In the genomic region with DNA sequence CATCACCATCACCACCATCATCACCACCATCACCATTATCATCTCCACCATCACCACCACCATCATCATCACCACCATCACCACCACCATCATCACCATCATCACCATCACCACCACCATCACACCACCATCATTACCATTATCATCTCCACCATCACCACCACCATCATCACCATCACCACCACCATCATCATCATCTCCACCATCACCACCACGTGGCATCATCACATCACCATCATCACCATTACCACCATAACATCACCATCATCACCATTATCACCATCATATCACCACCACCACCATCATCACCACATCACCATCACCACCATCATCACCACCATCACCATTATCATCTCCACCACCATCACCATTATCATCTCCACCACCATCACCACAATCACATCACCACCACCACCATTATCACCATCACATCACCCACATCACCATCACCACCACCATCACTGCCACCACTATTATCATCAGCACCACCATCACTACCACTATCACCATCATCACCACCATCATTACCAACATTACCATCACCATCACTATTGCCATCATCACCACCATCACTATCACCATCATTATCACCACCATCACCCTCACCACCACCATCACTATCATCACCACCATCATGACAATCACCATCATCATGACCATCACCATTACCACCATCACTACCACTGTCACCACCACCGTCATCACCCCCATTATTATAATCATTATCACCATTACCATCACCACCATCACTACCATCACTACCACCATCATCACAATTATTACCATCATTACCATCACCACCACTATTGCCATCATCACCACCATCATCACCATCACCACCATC, we compare ENCODE assay signal across 23 cellular contexts.
DNase-seq lines count a peak whose midpoint lies in the region; FAIRE-seq and TF ChIP-seq lines count a peak whose summit lies in the region.
"Had no signal": no experiment of that assay in that cellular context is flagged by ENCODE, and none has a peak within 500 bp of the region (broad histone marks: within the 10 kb centered on the region; RNA-seq: fewer than 3 reads in every experiment).

No MANE protein-coding gene starts in this region.

- TF ChIP-seq RAD21 in H1 (IDR thresholded peaks at IDR 0.05 in 1 of 2, conservative IDR thresholded peaks at IDR 0.05 in 1 of 2; ENCODE audit: low read depth in 2 of 2, low read length in 2 of 2): no peak

- peak overlapping the region; percentile 27 for H4K8ac ChIP-seq in H9 (replicated peaks; ENCODE audit: insufficient read length, low read depth, low read length)
- H4K8ac ChIP-seq in H1 (ENCODE audit: extremely low read depth, insufficient read depth, low read length): no peak overlapping the region
- no peak overlapping the region for H4K8ac ChIP-seq in trophoblast cell (ENCODE audit: low read depth, low read length)

- H3K9me3 ChIP-seq in H9 (ENCODE audit: control insufficient read depth, low read depth, low read length) (no peaks in the 10 kb centered on the region), H1 (ENCODE audit: insufficient read depth in 2 of 2, low read depth in 1 of 2, low read length in 1 of 2) (no peaks in the 10 kb centered on the region), trophoblast cell (ENCODE audit: insufficient read depth, low read depth, low read length) (peaks cover 10% of the 10 kb centered on the region)
- H3K9me3 ChIP-seq: BE2C, HAP-1 had no signal

- H2BK20ac ChIP-seq in H9 (ENCODE audit: low read depth, low read length, poor library complexity, severe bottlenecking) (no peak overlapping the region), H1 (ENCODE audit: low read length) (no peak overlapping the region)

- no peak for TF ChIP-seq EP300 in H1 (IDR thresholded peaks at IDR 0.05; ENCODE audit: borderline replicate concordance in 1 of 2, low read depth in 2 of 2, low read length in 2 of 2)

- no peak overlapping the region for H3K56ac ChIP-seq in H9 (ENCODE audit: insufficient read length, low read depth, low read length)
- peak overlapping the region; percentile 92 for H3K56ac ChIP-seq in H1 (replicated peaks; ENCODE audit: insufficient read length, low read depth, low read length)

- POLR2A ChIA-PET in H1 (lab: Charles Lee; ENCODE audit: partially characterized antibody): no interaction called here

- H2BK120ac ChIP-seq in H9 (ENCODE audit: low read depth, low read length, poor library complexity, severe bottlenecking) (no peak overlapping the region), H1 (replicated peaks; ENCODE audit: low read depth, low read length) (no peak overlapping the region), trophoblast cell (ENCODE audit: insufficient read depth, low read length, poor library complexity) (no peak overlapping the region)

- H3K23ac ChIP-seq in H9 (ENCODE audit: insufficient read length, low read depth, low read length) (no peak overlapping the region), H1 (ENCODE audit: insufficient read length) (no peak overlapping the region), trophoblast cell (ENCODE audit: low read length) (no peak overlapping the region)

- H3K79me1 ChIP-seq in H9 (ENCODE audit: insufficient read depth, low read depth, low read length, poor library complexity, severe bottlenecking) (no peaks in the 10 kb centered on the region), H1 (ENCODE audit: low read depth, low read length) (no peaks in the 10 kb centered on the region), trophoblast cell (ENCODE audit: low read length) (no peaks in the 10 kb centered on the region)

- H3K4ac ChIP-seq in H9 (ENCODE audit: low read depth, low read length) (no peak overlapping the region), H1 (replicated peaks; ENCODE audit: insufficient read length, low read depth, low read length) (no peak overlapping the region), trophoblast cell (ENCODE audit: low read depth, low read length) (no peak overlapping the region)

- H3K18ac ChIP-seq in H9 (ENCODE audit: insufficient read length, low read depth, low read length) (no peak overlapping the region), H1 (ENCODE audit: extremely low read depth, low read length) (no peak overlapping the region), trophoblast cell (ENCODE audit: low read length) (no peak overlapping the region)

- no peak overlapping the region for H4K12ac ChIP-seq in trophoblast cell (ENCODE audit: low read depth, low read length)

- TF ChIP-seq POLR2A in H1 (IDR thresholded peaks at IDR 0.05; ENCODE audit: control extremely low read depth in 1 of 2, low read depth in 2 of 2, low read length in 2 of 2): no peak

- H4K20me1 ChIP-seq in H9 (ENCODE audit: control insufficient read depth, insufficient read depth, insufficient read length) (no peaks in the 10 kb centered on the region), H1 (replicated peaks in 1 of 2; ENCODE audit: control insufficient read depth in 1 of 2, insufficient read depth in 2 of 2, low read length in 2 of 2) (peaks cover 0 to 11% of the 10 kb centered on the region in 2 experiments)

- H3K27ac Mint-ChIP-seq in H9: no peak overlapping the region
- no peak overlapping the region for H3K27ac Mint-ChIP-seq in HFFc6
- H3K27ac Mint-ChIP-seq: CD4-positive, CD25-positive, alpha-beta regulatory T cell; CD8-positive, alpha-beta memory T cell had no signal

- H4K5ac ChIP-seq in H9 (ENCODE audit: insufficient read length, low read depth, low read length) (no peak overlapping the region), H1 (ENCODE audit: insufficient read length, low read depth, low read length) (no peak overlapping the region)

- H3K4me1 ChIP-seq in H9 (ENCODE audit: insufficient read depth, low read length) (no peaks in the 10 kb centered on the region), H1 (replicated peaks in 1 of 4; ENCODE audit: control insufficient read depth in 3 of 4, insufficient read depth in 4 of 4, low read length in 3 of 4) (no peaks in the 10 kb centered on the region), trophoblast cell (ENCODE audit: control insufficient read depth in 1 of 2, insufficient read depth in 2 of 2, low read length in 2 of 2) (no peaks in the 10 kb centered on the region)
- H3K4me1 ChIP-seq: BE2C, HAP-1 had no signal

- H3K14ac ChIP-seq in H9 (ENCODE audit: insufficient read depth, low read length): no peak overlapping the region
- H3K14ac ChIP-seq in H1 (ENCODE audit: insufficient read length): no peak overlapping the region
- H3K14ac ChIP-seq in trophoblast cell (ENCODE audit: low read length): no peak overlapping the region

- H3K79me2 ChIP-seq in H9 (ENCODE audit: insufficient read depth, low read length) (no peaks in the 10 kb centered on the region), H1 (ENCODE audit: control insufficient read depth in 1 of 2, insufficient read depth in 2 of 2, low read length in 2 of 2) (no peaks in the 10 kb centered on the region), trophoblast cell (ENCODE audit: control insufficient read depth, insufficient read depth, low read length, poor library complexity) (no peaks in the 10 kb centered on the region)

- H3K36me3 ChIP-seq in H1 (ENCODE audit: control insufficient read depth in 2 of 4, insufficient read depth in 4 of 4, low read length in 3 of 4) (no peaks in the 10 kb centered on the region), trophoblast cell (ENCODE audit: control insufficient read depth in 1 of 2, insufficient read depth in 2 of 2, low read length in 2 of 2) (no peaks in the 10 kb centered on the region)
- H3K36me3 ChIP-seq: BE2C, HAP-1 had no signal

- TF ChIP-seq CTCF in H9 (conservative IDR thresholded peaks at IDR 0.05) (no peak), H1 (IDR thresholded peaks at IDR 0.05; ENCODE audit: control extremely low read depth in 1 of 3, insufficient read depth in 1 of 3, low read depth in 1 of 3, low read length in 3 of 3) (no peak), HFFc6 (IDR thresholded peaks at IDR 0.05) (no peak)

- H2AFZ ChIP-seq in H9 (ENCODE audit: low read length) (no peak overlapping the region), H1 (ENCODE audit: low read length) (no peak overlapping the region), trophoblast cell (ENCODE audit: insufficient read depth, low read length, poor library complexity) (no peak overlapping the region)

- H3K36me3 Mint-ChIP-seq in H9 (ENCODE audit: insufficient read depth in 1 of 3, low read depth in 3 of 3) (no peaks in the 10 kb centered on the region; a peak in 1 of 7 replicates), HFFc6 (ENCODE audit: low read depth) (no peaks in the 10 kb centered on the region)
- H3K36me3 Mint-ChIP-seq: CD4-positive, CD25-positive, alpha-beta regulatory T cell; CD8-positive, alpha-beta memory T cell had no signal

- no peak overlapping the region for H3K4me3 Mint-ChIP-seq in H9
- H3K4me3 Mint-ChIP-seq in HFFc6: no peak overlapping the region
- H3K4me3 Mint-ChIP-seq: CD4-positive, CD25-positive, alpha-beta regulatory T cell; CD8-positive, alpha-beta memory T cell had no signal

- H3K9ac ChIP-seq in H9 (ENCODE audit: extremely low read depth, insufficient read length, low read length) (no peak overlapping the region), H1 (replicated peaks in 1 of 4; ENCODE audit: extremely low read depth in 1 of 4, low read depth in 3 of 4, low read length in 3 of 4) (no peak overlapping the region), trophoblast cell (ENCODE audit: low read length) (no peak overlapping the region)

- H3K23me2 ChIP-seq in H9 (ENCODE audit: insufficient read length, low read depth, low read length, poor library complexity, severe bottlenecking): no peaks in the 10 kb centered on the region
- H3K23me2 ChIP-seq in H1 (ENCODE audit: low read depth, low read length): peaks cover 11% of the 10 kb centered on the region

- DNase-seq in H9 (no peak), HTR-8/SVneo (ENCODE audit: insufficient read length, low spot score) (no peak), H1 (ENCODE audit: low read depth in 1 of 2, low spot score in 2 of 2) (no peak), trophoblast cell (no peak), hepatic stellate cell (ENCODE audit: low spot score) (no peak), HFFc6 (no peak), nucleus accumbens (lab: John Stamatoyannopoulos, UW) (no peak)
- DNase-seq in activated CD4-positive, alpha-beta T cell treated with anti-CD3 and anti-CD28 coated beads for 48 hours: no peak
- DNase-seq: ACHN; BE2C; C1 segment of cervical spinal cord; CD4-positive, CD25-positive, alpha-beta regulatory T cell; CD8-positive, alpha-beta memory T cell; COR-L47; DMS 273 treated with DMSO at 0.1 percent for 48 hours; DMS53; DND-41; EL; GOT3; Karpas-422; KBM-7 had no signal

- H3K4me3 ChIP-seq in H1 (ENCODE audit: extremely low read depth in 1 of 4, insufficient read depth in 2 of 4, low read depth in 3 of 4, low read length in 4 of 4) (no peak overlapping the region), trophoblast cell (ENCODE audit: low read depth, low read length) (peak overlapping the region; percentile 8)
- H3K4me3 ChIP-seq: HAP-1 had no signal

- H2AK5ac ChIP-seq in H9 (ENCODE audit: insufficient read length, low read length): no peak overlapping the region
- H2AK5ac ChIP-seq in H1 (ENCODE audit: low read depth, low read length): no peak overlapping the region; the same call in 1 of the 2 replicates
- no peak overlapping the region for H2AK5ac ChIP-seq in trophoblast cell (ENCODE audit: low read length)

- CTCF ChIA-PET in H1 (lab: Charles Lee; ENCODE audit: partially characterized antibody): interaction anchor here (0.7 kb wide), 1 partner anchor 158 kb away, joined by 3 read pairs; no protein-coding TSS in a partner anchor

- H3K27me3 ChIP-seq in H9 (ENCODE audit: insufficient read depth, low read length) (no peaks in the 10 kb centered on the region), H1 (replicated peaks in 1 of 4; ENCODE audit: control insufficient read depth in 3 of 4, extremely low read depth in 1 of 4, insufficient read depth in 3 of 4, low read length in 3 of 4) (no peaks in the 10 kb centered on the region), trophoblast cell (ENCODE audit: insufficient read depth, low read length) (no peaks in the 10 kb centered on the region)
- H3K27me3 ChIP-seq: BE2C had no signal

- H3T11ph ChIP-seq in H9 (ENCODE audit: low read length): no peak overlapping the region

- peaks cover 19% of the 10 kb centered on the region for H3K27me3 Mint-ChIP-seq in H9 (ENCODE audit: low read depth)
- H3K27me3 Mint-ChIP-seq in HFFc6 (ENCODE audit: insufficient read depth): peaks cover 37% of the 10 kb centered on the region
- H3K27me3 Mint-ChIP-seq: CD4-positive, CD25-positive, alpha-beta regulatory T cell had no signal

- H3K9me3 Mint-ChIP-seq in H9 (no peaks in the 10 kb centered on the region), HFFc6 (no peaks in the 10 kb centered on the region)
- H3K9me3 Mint-ChIP-seq: CD4-positive, CD25-positive, alpha-beta regulatory T cell had no signal

- H4K91ac ChIP-seq in H9 (ENCODE audit: insufficient read length, low read depth, low read length): no peak overlapping the region
- H4K91ac ChIP-seq in H1 (replicated peaks; ENCODE audit: insufficient read length, low read length): no peak overlapping the region
- no peak overlapping the region for H4K91ac ChIP-seq in trophoblast cell (ENCODE audit: low read depth, low read length)

- no peak overlapping the region for H3K4me2 ChIP-seq in H9 (ENCODE audit: insufficient read depth, insufficient read length, low read length)
- no peak overlapping the region for H3K4me2 ChIP-seq in H1 (ENCODE audit: insufficient read depth in 1 of 2, low read depth in 2 of 2, low read length in 2 of 2)
- H3K4me2 ChIP-seq in trophoblast cell (ENCODE audit: low read length): no peak overlapping the region

- H3K27ac ChIP-seq in H9 (ENCODE audit: insufficient read length, low read depth, low read length) (no peak overlapping the region), H1 (ENCODE audit: low read depth, low read length) (no peak overlapping the region), trophoblast cell (ENCODE audit: low read depth, low read length) (no peak overlapping the region)

- H2BK12ac ChIP-seq in H9 (ENCODE audit: insufficient read length, low read depth, low read length) (no peak overlapping the region), H1 (ENCODE audit: low read depth, low read length) (no peak overlapping the region), trophoblast cell (ENCODE audit: low read length) (no peak overlapping the region)

- 100% methylated on average over 1 of the region's 2 CpGs for WGBS in H9 (ENCODE audit: extremely low coverage, insufficient read length, low lambda C conversion rate)
- 81% methylated on average over 2 of the region's 2 CpGs; no CpG with 5 or more reads in 1 of the 2 experiments for WGBS in H1 (ENCODE audit: extremely low coverage in 1 of 2, insufficient coverage in 1 of 2, insufficient read length in 1 of 2, insufficient replicate concordance in 2 of 2, low coverage in 1 of 2, low lambda C conversion rate in 2 of 2, missing lambda C conversion rate in 1 of 2), 2 experiments
- WGBS in trophoblast cell (ENCODE audit: extremely low coverage, insufficient coverage, insufficient read length): no CpG with 5 or more reads among the region's 2 CpGs

- no peak overlapping the region for H2BK5ac ChIP-seq in H9 (ENCODE audit: insufficient read length, low read length)
- H2BK5ac ChIP-seq in H1 (ENCODE audit: low read depth, low read length): no peak overlapping the region
- H2BK5ac ChIP-seq in trophoblast cell (ENCODE audit: low read depth, low read length, poor library complexity): no peak overlapping the region

- H2BK15ac ChIP-seq in H9 (ENCODE audit: low read depth, low read length): no peak overlapping the region
- no peak overlapping the region for H2BK15ac ChIP-seq in H1 (ENCODE audit: low read length)

- H3K4me1 Mint-ChIP-seq in H9 (no peaks in the 10 kb centered on the region), HFFc6 (ENCODE audit: low read depth) (peaks cover 8% of the 10 kb centered on the region; the same call in 1 of the 2 replicates)
- H3K4me1 Mint-ChIP-seq: CD4-positive, CD25-positive, alpha-beta regulatory T cell had no signal

- peak; percentile 100 for FAIRE-seq in HTR-8/SVneo (lab: Jason Lieb, UNC)
- no peak for FAIRE-seq in H1 (lab: Jason Lieb, UNC)
- FAIRE-seq: A204.1 had no signal
